ENCODE assay signal across 2 cellular contexts in the genomic region with DNA sequence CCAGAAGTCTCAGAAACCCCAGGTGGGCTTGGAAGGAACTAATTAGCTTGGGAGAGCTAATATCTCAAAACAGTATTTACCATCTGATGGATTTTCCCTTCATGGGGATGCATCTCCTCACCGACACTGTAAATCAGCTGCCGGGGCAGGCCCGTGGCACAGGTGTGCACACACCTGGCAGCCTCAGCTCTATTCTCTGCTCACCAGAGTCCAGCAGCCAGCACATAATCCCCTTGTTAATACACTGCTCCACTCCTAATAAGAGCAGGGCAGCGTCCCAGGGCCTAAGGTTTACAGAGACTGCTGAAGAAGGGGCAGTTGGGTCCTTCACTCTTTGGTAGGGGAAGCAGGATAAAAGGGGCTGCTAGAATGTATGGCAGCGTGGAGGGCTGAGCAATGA.
TF ChIP-seq lines count a peak whose summit lies in the region.

No MANE protein-coding gene starts in this region.

TF ChIP-seq in GM23338, 12 proteins besides CTCF, POLR2A, EP300 and RAD21 (continued from another document and continues in another):
- TF ChIP-seq ZNF331 (CRISPR knock-in tag; IDR thresholded peaks at IDR 0.05; ENCODE audit: low read depth) (no peak), EZH2 (IDR thresholded peaks at IDR 0.05; ENCODE audit: low read depth, unreplicated experiment) (no peak), NANOG (IDR thresholded peaks at IDR 0.05; ENCODE audit: borderline replicate concordance) (no peak), ZNF114 (CRISPR knock-in tag; IDR thresholded peaks at IDR 0.05) (no peak), JUNB (IDR thresholded peaks at IDR 0.05; ENCODE audit: unreplicated experiment) (no peak), EZH2phosphoT487 (IDR thresholded peaks at IDR 0.05; ENCODE audit: unreplicated experiment) (no peak), CREB1 (CRISPR knock-in tag; IDR thresholded peaks at IDR 0.05; ENCODE audit: low read depth) (no peak), POLR2AphosphoS5 (IDR thresholded peaks at IDR 0.05; ENCODE audit: low read depth) (no peak)
- TF ChIP-seq, protein P1, sequence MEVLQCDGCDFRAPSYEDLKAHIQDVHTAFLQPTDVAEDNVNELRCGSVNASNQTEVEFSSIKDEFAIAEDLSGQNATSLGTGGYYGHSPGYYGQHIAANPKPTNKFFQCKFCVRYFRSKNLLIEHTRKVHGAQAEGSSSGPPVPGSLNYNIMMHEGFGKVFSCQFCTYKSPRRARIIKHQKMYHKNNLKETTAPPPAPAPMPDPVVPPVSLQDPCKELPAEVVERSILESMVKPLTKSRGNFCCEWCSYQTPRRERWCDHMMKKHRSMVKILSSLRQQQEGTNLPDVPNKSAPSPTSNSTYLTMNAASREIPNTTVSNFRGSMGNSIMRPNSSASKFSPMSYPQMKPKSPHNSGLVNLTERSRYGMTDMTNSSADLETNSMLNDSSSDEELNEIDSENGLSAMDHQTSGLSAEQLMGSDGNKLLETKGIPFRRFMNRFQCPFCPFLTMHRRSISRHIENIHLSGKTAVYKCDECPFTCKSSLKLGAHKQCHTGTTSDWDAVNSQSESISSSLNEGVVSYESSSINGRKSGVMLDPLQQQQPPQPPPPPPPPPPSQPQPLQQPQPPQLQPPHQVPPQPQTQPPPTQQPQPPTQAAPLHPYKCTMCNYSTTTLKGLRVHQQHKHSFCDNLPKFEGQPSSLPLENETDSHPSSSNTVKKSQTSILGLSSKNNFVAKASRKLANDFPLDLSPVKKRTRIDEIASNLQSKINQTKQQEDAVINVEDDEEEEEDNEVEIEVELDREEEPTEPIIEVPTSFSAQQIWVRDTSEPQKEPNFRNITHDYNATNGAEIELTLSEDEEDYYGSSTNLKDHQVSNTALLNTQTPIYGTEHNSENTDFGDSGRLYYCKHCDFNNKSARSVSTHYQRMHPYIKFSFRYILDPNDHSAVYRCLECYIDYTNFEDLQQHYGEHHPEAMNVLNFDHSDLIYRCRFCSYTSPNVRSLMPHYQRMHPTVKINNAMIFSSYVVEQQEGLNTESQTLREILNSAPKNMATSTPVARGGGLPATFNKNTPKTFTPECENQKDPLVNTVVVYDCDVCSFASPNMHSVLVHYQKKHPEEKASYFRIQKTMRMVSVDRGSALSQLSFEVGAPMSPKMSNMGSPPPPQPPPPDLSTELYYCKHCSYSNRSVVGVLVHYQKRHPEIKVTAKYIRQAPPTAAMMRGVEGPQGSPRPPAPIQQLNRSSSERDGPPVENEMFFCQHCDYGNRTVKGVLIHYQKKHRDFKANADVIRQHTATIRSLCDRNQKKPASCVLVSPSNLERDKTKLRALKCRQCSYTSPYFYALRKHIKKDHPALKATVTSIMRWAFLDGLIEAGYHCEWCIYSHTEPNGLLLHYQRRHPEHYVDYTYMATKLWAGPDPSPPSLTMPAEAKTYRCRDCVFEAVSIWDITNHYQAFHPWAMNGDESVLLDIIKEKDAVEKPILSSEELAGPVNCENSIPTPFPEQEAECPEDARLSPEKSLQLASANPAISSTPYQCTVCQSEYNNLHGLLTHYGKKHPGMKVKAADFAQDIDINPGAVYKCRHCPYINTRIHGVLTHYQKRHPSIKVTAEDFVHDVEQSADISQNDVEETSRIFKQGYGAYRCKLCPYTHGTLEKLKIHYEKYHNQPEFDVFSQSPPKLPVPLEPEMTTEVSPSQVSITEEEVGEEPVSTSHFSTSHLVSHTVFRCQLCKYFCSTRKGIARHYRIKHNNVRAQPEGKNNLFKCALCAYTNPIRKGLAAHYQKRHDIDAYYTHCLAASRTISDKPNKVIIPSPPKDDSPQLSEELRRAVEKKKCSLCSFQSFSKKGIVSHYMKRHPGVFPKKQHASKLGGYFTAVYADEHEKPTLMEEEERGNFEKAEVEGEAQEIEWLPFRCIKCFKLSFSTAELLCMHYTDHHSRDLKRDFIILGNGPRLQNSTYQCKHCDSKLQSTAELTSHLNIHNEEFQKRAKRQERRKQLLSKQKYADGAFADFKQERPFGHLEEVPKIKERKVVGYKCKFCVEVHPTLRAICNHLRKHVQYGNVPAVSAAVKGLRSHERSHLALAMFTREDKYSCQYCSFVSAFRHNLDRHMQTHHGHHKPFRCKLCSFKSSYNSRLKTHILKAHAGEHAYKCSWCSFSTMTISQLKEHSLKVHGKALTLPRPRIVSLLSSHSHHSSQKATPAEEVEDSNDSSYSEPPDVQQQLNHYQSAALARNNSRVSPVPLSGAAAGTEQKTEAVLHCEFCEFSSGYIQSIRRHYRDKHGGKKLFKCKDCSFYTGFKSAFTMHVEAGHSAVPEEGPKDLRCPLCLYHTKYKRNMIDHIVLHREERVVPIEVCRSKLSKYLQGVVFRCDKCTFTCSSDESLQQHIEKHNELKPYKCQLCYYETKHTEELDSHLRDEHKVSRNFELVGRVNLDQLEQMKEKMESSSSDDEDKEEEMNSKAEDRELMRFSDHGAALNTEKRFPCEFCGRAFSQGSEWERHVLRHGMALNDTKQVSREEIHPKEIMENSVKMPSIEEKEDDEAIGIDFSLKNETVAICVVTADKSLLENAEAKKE (CRISPR knock-in tag; IDR thresholded peaks at IDR 0.05), result no peak
- TF ChIP-seq, protein P2, sequence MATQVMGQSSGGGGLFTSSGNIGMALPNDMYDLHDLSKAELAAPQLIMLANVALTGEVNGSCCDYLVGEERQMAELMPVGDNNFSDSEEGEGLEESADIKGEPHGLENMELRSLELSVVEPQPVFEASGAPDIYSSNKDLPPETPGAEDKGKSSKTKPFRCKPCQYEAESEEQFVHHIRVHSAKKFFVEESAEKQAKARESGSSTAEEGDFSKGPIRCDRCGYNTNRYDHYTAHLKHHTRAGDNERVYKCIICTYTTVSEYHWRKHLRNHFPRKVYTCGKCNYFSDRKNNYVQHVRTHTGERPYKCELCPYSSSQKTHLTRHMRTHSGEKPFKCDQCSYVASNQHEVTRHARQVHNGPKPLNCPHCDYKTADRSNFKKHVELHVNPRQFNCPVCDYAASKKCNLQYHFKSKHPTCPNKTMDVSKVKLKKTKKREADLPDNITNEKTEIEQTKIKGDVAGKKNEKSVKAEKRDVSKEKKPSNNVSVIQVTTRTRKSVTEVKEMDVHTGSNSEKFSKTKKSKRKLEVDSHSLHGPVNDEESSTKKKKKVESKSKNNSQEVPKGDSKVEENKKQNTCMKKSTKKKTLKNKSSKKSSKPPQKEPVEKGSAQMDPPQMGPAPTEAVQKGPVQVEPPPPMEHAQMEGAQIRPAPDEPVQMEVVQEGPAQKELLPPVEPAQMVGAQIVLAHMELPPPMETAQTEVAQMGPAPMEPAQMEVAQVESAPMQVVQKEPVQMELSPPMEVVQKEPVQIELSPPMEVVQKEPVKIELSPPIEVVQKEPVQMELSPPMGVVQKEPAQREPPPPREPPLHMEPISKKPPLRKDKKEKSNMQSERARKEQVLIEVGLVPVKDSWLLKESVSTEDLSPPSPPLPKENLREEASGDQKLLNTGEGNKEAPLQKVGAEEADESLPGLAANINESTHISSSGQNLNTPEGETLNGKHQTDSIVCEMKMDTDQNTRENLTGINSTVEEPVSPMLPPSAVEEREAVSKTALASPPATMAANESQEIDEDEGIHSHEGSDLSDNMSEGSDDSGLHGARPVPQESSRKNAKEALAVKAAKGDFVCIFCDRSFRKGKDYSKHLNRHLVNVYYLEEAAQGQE (IDR thresholded peaks at IDR 0.05; ENCODE audit: unreplicated experiment), result no peak

TF ChIP-seq in SK-N-SH treated with all-trans-retinoic acid at 6 μM for 48 hours, 23 proteins besides CTCF, POLR2A, EP300 and RAD21 (continued from another document):
- TF ChIP-seq BACH2 (CRISPR knock-in tag; IDR thresholded peaks at IDR 0.05; ENCODE audit: borderline replicate concordance) (no peak), ZC3H10 (CRISPR knock-in tag; IDR thresholded peaks at IDR 0.05) (no peak), CREB5 (CRISPR knock-in tag; IDR thresholded peaks at IDR 0.05; ENCODE audit: low read depth) (no peak), PPARA (CRISPR knock-in tag; IDR thresholded peaks at IDR 0.05; ENCODE audit: borderline replicate concordance) (no peak), ZFP30 (CRISPR knock-in tag; IDR thresholded peaks at IDR 0.05) (no peak), RARB (CRISPR knock-in tag; IDR thresholded peaks at IDR 0.05) (no peak), ZFP3 (CRISPR knock-in tag; IDR thresholded peaks at IDR 0.05) (no peak), ARNTL (CRISPR knock-in tag; IDR thresholded peaks at IDR 0.05; ENCODE audit: borderline replicate concordance, low read depth) (no peak), GLIS3 (CRISPR knock-in tag; IDR thresholded peaks at IDR 0.05) (no peak), SNAI2 (CRISPR knock-in tag; IDR thresholded peaks at IDR 0.05) (no peak)
- TF ChIP-seq, protein P3, sequence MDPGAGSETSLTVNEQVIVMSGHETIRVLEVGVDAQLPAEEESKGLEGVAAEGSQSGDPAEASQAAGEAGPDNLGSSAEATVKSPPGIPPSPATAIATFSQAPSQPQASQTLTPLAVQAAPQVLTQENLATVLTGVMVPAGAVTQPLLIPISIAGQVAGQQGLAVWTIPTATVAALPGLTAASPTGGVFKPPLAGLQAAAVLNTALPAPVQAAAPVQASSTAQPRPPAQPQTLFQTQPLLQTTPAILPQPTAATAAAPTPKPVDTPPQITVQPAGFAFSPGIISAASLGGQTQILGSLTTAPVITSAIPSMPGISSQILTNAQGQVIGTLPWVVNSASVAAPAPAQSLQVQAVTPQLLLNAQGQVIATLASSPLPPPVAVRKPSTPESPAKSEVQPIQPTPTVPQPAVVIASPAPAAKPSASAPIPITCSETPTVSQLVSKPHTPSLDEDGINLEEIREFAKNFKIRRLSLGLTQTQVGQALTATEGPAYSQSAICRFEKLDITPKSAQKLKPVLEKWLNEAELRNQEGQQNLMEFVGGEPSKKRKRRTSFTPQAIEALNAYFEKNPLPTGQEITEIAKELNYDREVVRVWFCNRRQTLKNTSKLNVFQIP (CRISPR knock-in tag; IDR thresholded peaks at IDR 0.05; ENCODE audit: borderline replicate concordance, low read depth), result no peak
